In genomic region chr10:111186385-111186784, GRCh38 we compare ENCODE assay signal across 1 cellular context.
TF ChIP-seq lines count a peak whose summit lies in the region.

No MANE protein-coding gene starts in this region.

TF ChIP-seq in H1, 55 proteins besides CTCF, POLR2A, EP300 and RAD21 (continued from another document):
- no peak for TF ChIP-seq CHD7 (IDR thresholded peaks at IDR 0.05; ENCODE audit: insufficient replicate concordance, low read length)
- TF ChIP-seq SP2 (IDR thresholded peaks at IDR 0.05; ENCODE audit: low read length), result no peak
- TF ChIP-seq CREB1 (IDR thresholded peaks at IDR 0.05), result no peak
